In genomic region chr7:101974365-101974764, GRCh38 we compare ENCODE assay signal across 14 cellular contexts.
"Had no signal": no experiment of that assay in that cellular context is flagged by ENCODE, and none has a peak within 500 bp of the region (broad histone marks: within the 10 kb centered on the region; RNA-seq: fewer than 3 reads in every experiment).

No MANE protein-coding gene starts in this region.

- DNase-seq: activated CD4-positive, CD25-positive, alpha-beta regulatory T cell treated with anti-CD3 and anti-CD28 coated beads, Interleukin-2, amount 50 U/mL, for 72 hours; activated gamma-delta T cell treated with Interleukin-2 at 50 U/mL for 16 hours; activated T-cell treated with anti-CD3 and anti-CD28 coated beads, Interleukin-2, amount 50 U/mL, for 72 hours; adrenal gland; effector CD4-positive, alpha-beta T cell; mesenchymal stem cell; naive thymus-derived CD4-positive, alpha-beta T cell; stimulated activated naive CD8-positive, alpha-beta T cell treated with anti-CD3 and anti-CD28 coated beads, Interleukin-15, Interleukin-2, amounts not matched to agents 100 U/mL and 50 U/mL, for 24 hours; substantia nigra; T-cell; tibial artery had no signal

- ATAC-seq: activated naive CD4-positive, alpha-beta T cell treated with anti-CD3 and anti-CD28 coated beads, Interleukin-2, amount 50 U/mL, for 72 hours; activated T-cell treated with anti-CD3 and anti-CD28 coated beads, Interleukin-2, amount 50 U/mL, for 72 hours; naive thymus-derived CD4-positive, alpha-beta T cell; sciatic nerve; stimulated activated naive CD8-positive, alpha-beta T cell treated with anti-CD3 and anti-CD28 coated beads, Interleukin-15, Interleukin-2, amounts not matched to agents 100 U/mL and 50 U/mL, for 24 hours; T-cell had no signal

- H3K27ac Mint-ChIP-seq: activated naive CD4-positive, alpha-beta T cell treated with anti-CD3 and anti-CD28 coated beads, Interleukin-2, amount 50 U/mL, for 72 hours; activated T-cell treated with anti-CD3 and anti-CD28 coated beads, Interleukin-2, amount 50 U/mL, for 72 hours; naive thymus-derived CD4-positive, alpha-beta T cell; T-cell had no signal

- H3K27me3 ChIP-seq: adrenal gland, esophagus muscularis mucosa, tibial artery had no signal

- H3K9me3 Mint-ChIP-seq: activated naive CD4-positive, alpha-beta T cell treated with anti-CD3 and anti-CD28 coated beads, Interleukin-2, amount 50 U/mL, for 72 hours; activated T-cell treated with anti-CD3 and anti-CD28 coated beads, Interleukin-2, amount 50 U/mL, for 72 hours had no signal

- H3K4me3 Mint-ChIP-seq: activated T-cell treated with anti-CD3 and anti-CD28 coated beads, Interleukin-2, amount 50 U/mL, for 72 hours; naive thymus-derived CD4-positive, alpha-beta T cell; T-cell had no signal

- H3K27ac ChIP-seq: adrenal gland, esophagus muscularis mucosa, tibial artery had no signal

- H3K4me1 ChIP-seq: adrenal gland, tibial artery had no signal

- H3K9me3 ChIP-seq: adrenal gland, esophagus muscularis mucosa, tibial artery had no signal

- H3K36me3 Mint-ChIP-seq: activated naive CD4-positive, alpha-beta T cell treated with anti-CD3 and anti-CD28 coated beads, Interleukin-2, amount 50 U/mL, for 72 hours had no signal

- H3K36me3 ChIP-seq: adrenal gland, tibial artery had no signal

- H3K4me3 ChIP-seq: adrenal gland, esophagus muscularis mucosa, tibial artery had no signal

- H3K27me3 Mint-ChIP-seq: naive thymus-derived CD4-positive, alpha-beta T cell; T-cell had no signal
